In the genomic region with DNA sequence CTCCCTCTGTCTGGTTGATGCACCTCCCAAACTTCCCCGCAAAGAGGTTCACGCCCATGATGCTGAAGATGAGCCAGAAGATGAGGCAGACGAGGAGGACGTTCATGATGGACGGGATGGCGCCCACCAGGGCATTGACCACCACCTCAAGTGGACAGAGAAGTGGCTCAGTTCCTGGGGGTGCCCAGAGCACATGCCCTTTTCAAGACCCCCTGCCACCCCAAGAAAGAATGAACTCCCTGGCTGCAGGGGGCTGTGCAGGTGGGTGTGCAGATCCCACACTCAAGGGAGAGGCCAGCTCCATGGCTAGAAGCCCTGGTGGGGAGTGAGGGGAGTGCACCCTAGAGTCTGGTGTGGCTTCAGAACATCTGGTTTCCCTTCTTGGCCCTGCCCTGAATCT, we compare ENCODE assay signal across 19 cellular contexts.
DNase-seq lines count a peak whose midpoint lies in the region; ATAC-seq, FAIRE-seq and TF ChIP-seq lines count a peak whose summit lies in the region.
"Had no signal": no experiment of that assay in that cellular context is flagged by ENCODE, and none has a peak within 500 bp of the region (broad histone marks: within the 10 kb centered on the region; RNA-seq: fewer than 3 reads in every experiment).

No MANE protein-coding gene starts in this region.

- TF ChIP-seq CTCF in GM12864 (IDR thresholded peaks at IDR 0.05; ENCODE audit: low read depth, low read length, missing control alignments) (peak; percentile 56), H9 (conservative IDR thresholded peaks at IDR 0.05) (peak; percentile 43; the same call in 2 of the 3 replicates), H1 (IDR thresholded peaks at IDR 0.05; ENCODE audit: control extremely low read depth in 1 of 3, insufficient read depth in 1 of 3, low read depth in 1 of 3, low read length in 3 of 3) (peak in 2 of 3 experiments; percentile 32 to 37; a peak in 2 of 4 replicates), foreskin keratinocyte (conservative IDR thresholded peaks at IDR 0.05) (no peak)

- H4K20me1 ChIP-seq in H9 (ENCODE audit: control insufficient read depth, insufficient read depth, insufficient read length), result no peaks in the 10 kb centered on the region
- no peaks in the 10 kb centered on the region for H4K20me1 ChIP-seq in H1 (replicated peaks in 1 of 2; ENCODE audit: control insufficient read depth in 1 of 2, insufficient read depth in 2 of 2, low read length in 2 of 2)

- TF ChIP-seq RAD21 in H1 (IDR thresholded peaks at IDR 0.05 in 1 of 2, conservative IDR thresholded peaks at IDR 0.05 in 1 of 2; ENCODE audit: low read depth in 2 of 2, low read length in 2 of 2), result no peak

- H2BK12ac ChIP-seq in H9 (ENCODE audit: insufficient read length, low read depth, low read length) (no peak overlapping the region), H1 (ENCODE audit: low read depth, low read length) (no peak overlapping the region)

- H3K79me1 ChIP-seq in H9 (ENCODE audit: insufficient read depth, low read depth, low read length, poor library complexity, severe bottlenecking) (no peaks in the 10 kb centered on the region), H1 (ENCODE audit: low read depth, low read length) (no peaks in the 10 kb centered on the region)

- H3K9me3 Mint-ChIP-seq in H9, result peaks cover 0 to 2% of the 10 kb centered on the region in 2 experiments; a peak in 1 of 5 replicates
- no peaks in the 10 kb centered on the region for H3K9me3 Mint-ChIP-seq in natural killer cell treated with Interleukin-12 subunit alpha and Interleukin-12 subunit beta and Interleukin-15 and Interleukin-18, amount 100 ng/mL, for 72 hours
- H3K9me3 Mint-ChIP-seq: activated B cell treated with CpG ODN at 0.5 μM for 24 hours; stimulated activated effector memory CD8-positive, alpha-beta T cell treated with anti-CD3 and anti-CD28 coated beads, Interleukin-12 subunit alpha, Interleukin-12 subunit beta, amount 100 ng/mL, for 72 hours had no signal

- no peak for ATAC-seq in foreskin keratinocyte
- no peak for ATAC-seq in natural killer cell treated with Interleukin-12 subunit alpha and Interleukin-12 subunit beta and Interleukin-15 and Interleukin-18, amount 100 ng/mL, for 72 hours
- ATAC-seq: SK-N-SH treated with all-trans-retinoic acid at 6 μM for 48 hours; stimulated activated effector memory CD8-positive, alpha-beta T cell treated with anti-CD3 and anti-CD28 coated beads, Interleukin-12 subunit alpha, Interleukin-12 subunit beta, amount 100 ng/mL, for 72 hours had no signal

- TF ChIP-seq POLR2A in H1 (IDR thresholded peaks at IDR 0.05; ENCODE audit: control extremely low read depth in 1 of 2, low read depth in 2 of 2, low read length in 2 of 2), result no peak

- no peak overlapping the region for H3K18ac ChIP-seq in H9 (ENCODE audit: insufficient read length, low read depth, low read length)
- no peak overlapping the region for H3K18ac ChIP-seq in H1 (ENCODE audit: extremely low read depth, low read length)

- no peak overlapping the region for H3K4me3 Mint-ChIP-seq in H9
- no peak overlapping the region for H3K4me3 Mint-ChIP-seq in natural killer cell treated with Interleukin-12 subunit alpha and Interleukin-12 subunit beta and Interleukin-15 and Interleukin-18, amount 100 ng/mL, for 72 hours
- H3K4me3 Mint-ChIP-seq: activated B cell treated with CpG ODN at 0.5 μM for 24 hours; IgD-negative memory B cell; stimulated activated effector memory CD8-positive, alpha-beta T cell treated with anti-CD3 and anti-CD28 coated beads, Interleukin-12 subunit alpha, Interleukin-12 subunit beta, amount 100 ng/mL, for 72 hours had no signal

- H2AFZ ChIP-seq in H9 (ENCODE audit: low read length) (no peak overlapping the region), H1 (ENCODE audit: low read length) (no peak overlapping the region)

- H4K8ac ChIP-seq in H9 (replicated peaks; ENCODE audit: insufficient read length, low read depth, low read length) (no peak overlapping the region), H1 (ENCODE audit: extremely low read depth, insufficient read depth, low read length) (no peak overlapping the region)

- H3K23ac ChIP-seq in H9 (ENCODE audit: insufficient read length, low read depth, low read length) (no peak overlapping the region), H1 (ENCODE audit: insufficient read length) (no peak overlapping the region)

- H3K4me3 ChIP-seq in GM12864 (ENCODE audit: low read depth, low read length), result no peak overlapping the region
- H3K4me3 ChIP-seq in H1 (ENCODE audit: extremely low read depth in 1 of 4, insufficient read depth in 2 of 4, low read depth in 3 of 4, low read length in 4 of 4), result no peak overlapping the region
- H3K4me3 ChIP-seq: esophagus muscularis mucosa, Peyer's patch, thyroid gland had no signal

- intact Hi-C loops in posterior vena cava (cut with DNase I), result no loop called here

- H3K14ac ChIP-seq in H9 (ENCODE audit: insufficient read depth, low read length) (no peak overlapping the region), H1 (ENCODE audit: insufficient read length) (no peak overlapping the region)

- H3K56ac ChIP-seq in H9 (ENCODE audit: insufficient read length, low read depth, low read length) (no peak overlapping the region), H1 (replicated peaks; ENCODE audit: insufficient read length, low read depth, low read length) (no peak overlapping the region)

- no peak overlapping the region for H3K27ac Mint-ChIP-seq in H9
- H3K27ac Mint-ChIP-seq in natural killer cell treated with Interleukin-12 subunit alpha and Interleukin-12 subunit beta and Interleukin-15 and Interleukin-18, amount 100 ng/mL, for 72 hours, result no peak overlapping the region
- H3K27ac Mint-ChIP-seq: activated B cell treated with CpG ODN at 0.5 μM for 24 hours; IgD-negative memory B cell; stimulated activated effector memory CD8-positive, alpha-beta T cell treated with anti-CD3 and anti-CD28 coated beads, Interleukin-12 subunit alpha, Interleukin-12 subunit beta, amount 100 ng/mL, for 72 hours had no signal

- H2BK5ac ChIP-seq in H9 (ENCODE audit: insufficient read length, low read length), result no peak overlapping the region
- no peak overlapping the region for H2BK5ac ChIP-seq in H1 (ENCODE audit: low read depth, low read length)

- H3K4me1 ChIP-seq in H9 (ENCODE audit: insufficient read depth, low read length) (no peaks in the 10 kb centered on the region), H1 (replicated peaks in 1 of 4; ENCODE audit: control insufficient read depth in 3 of 4, insufficient read depth in 4 of 4, low read length in 3 of 4) (no peaks in the 10 kb centered on the region), foreskin keratinocyte (no peaks in the 10 kb centered on the region)
- H3K4me1 ChIP-seq: esophagus muscularis mucosa, Peyer's patch, thyroid gland had no signal

- no peak for FAIRE-seq in H1 (lab: Jason Lieb, UNC)
- FAIRE-seq: GM19239 had no signal

- H2BK120ac ChIP-seq in H9 (ENCODE audit: low read depth, low read length, poor library complexity, severe bottlenecking), result no peak overlapping the region
- no peak overlapping the region for H2BK120ac ChIP-seq in H1 (replicated peaks; ENCODE audit: low read depth, low read length)

- peaks cover 3% of the 10 kb centered on the region; the same call in 1 of the 2 replicates for H3K27me3 Mint-ChIP-seq in H9 (ENCODE audit: low read depth)
- H3K27me3 Mint-ChIP-seq in natural killer cell treated with Interleukin-12 subunit alpha and Interleukin-12 subunit beta and Interleukin-15 and Interleukin-18, amount 100 ng/mL, for 72 hours, result peaks cover 0 to 5% of the 10 kb centered on the region in 2 donors

- 0 out of 4 replicates have a peak, but pooled peaks cover 0 to under 1% of the 10 kb centered on the region in 2 experiments for H3K4me1 Mint-ChIP-seq in H9
- no peaks in the 10 kb centered on the region for H3K4me1 Mint-ChIP-seq in natural killer cell treated with Interleukin-12 subunit alpha and Interleukin-12 subunit beta and Interleukin-15 and Interleukin-18, amount 100 ng/mL, for 72 hours (ENCODE audit: low read depth in 2 of 2)
- H3K4me1 Mint-ChIP-seq: activated B cell treated with CpG ODN at 0.5 μM for 24 hours; stimulated activated effector memory CD8-positive, alpha-beta T cell treated with anti-CD3 and anti-CD28 coated beads, Interleukin-12 subunit alpha, Interleukin-12 subunit beta, amount 100 ng/mL, for 72 hours had no signal

- H3K23me2 ChIP-seq in H9 (ENCODE audit: insufficient read length, low read depth, low read length, poor library complexity, severe bottlenecking), result no peaks in the 10 kb centered on the region
- no peaks in the 10 kb centered on the region for H3K23me2 ChIP-seq in H1 (ENCODE audit: low read depth, low read length)

- no peaks in the 10 kb centered on the region for H3K36me3 ChIP-seq in H1 (ENCODE audit: control insufficient read depth in 2 of 4, insufficient read depth in 4 of 4, low read length in 3 of 4)
- H3K36me3 ChIP-seq: Peyer's patch, thyroid gland had no signal

- POLR2A ChIA-PET in H1 (lab: Charles Lee; ENCODE audit: partially characterized antibody), result no interaction called here

- H3K4me2 ChIP-seq in H9 (ENCODE audit: insufficient read depth, insufficient read length, low read length) (no peak overlapping the region), H1 (ENCODE audit: insufficient read depth in 1 of 2, low read depth in 2 of 2, low read length in 2 of 2) (no peak overlapping the region)

- no peak overlapping the region for H3K9ac ChIP-seq in H9 (ENCODE audit: extremely low read depth, insufficient read length, low read length)
- no peak overlapping the region for H3K9ac ChIP-seq in H1 (replicated peaks in 1 of 4; ENCODE audit: extremely low read depth in 1 of 4, low read depth in 3 of 4, low read length in 3 of 4)

- H3K4ac ChIP-seq in H9 (ENCODE audit: low read depth, low read length), result no peak overlapping the region
- no peak overlapping the region for H3K4ac ChIP-seq in H1 (replicated peaks; ENCODE audit: insufficient read length, low read depth, low read length)

- H3K27ac ChIP-seq in H9 (ENCODE audit: insufficient read length, low read depth, low read length), result no peak overlapping the region
- no peak overlapping the region for H3K27ac ChIP-seq in H1 (ENCODE audit: low read depth, low read length)
- no peak overlapping the region for H3K27ac ChIP-seq in foreskin keratinocyte
- H3K27ac ChIP-seq: esophagus muscularis mucosa, Peyer's patch, thyroid gland had no signal

- H3K27me3 ChIP-seq in H9 (ENCODE audit: insufficient read depth, low read length) (no peaks in the 10 kb centered on the region), H1 (replicated peaks in 1 of 4; ENCODE audit: control insufficient read depth in 3 of 4, extremely low read depth in 1 of 4, insufficient read depth in 3 of 4, low read length in 3 of 4) (no peaks in the 10 kb centered on the region), foreskin keratinocyte (no peaks in the 10 kb centered on the region)
- H3K27me3 ChIP-seq: esophagus muscularis mucosa, Peyer's patch, thyroid gland had no signal

- no peak overlapping the region for H3T11ph ChIP-seq in H9 (ENCODE audit: low read length)

- H2BK15ac ChIP-seq in H9 (ENCODE audit: low read depth, low read length) (no peak overlapping the region), H1 (ENCODE audit: low read length) (no peak overlapping the region)

- CTCF ChIA-PET in H1 (lab: Charles Lee; ENCODE audit: partially characterized antibody), result interaction anchor here (0.8 to 4.1 kb wide), 14 partner anchors 12 to 163 kb away, joined by 3 to 16 read pairs (median 6); no protein-coding TSS in a partner anchor

- no peak overlapping the region for H4K5ac ChIP-seq in H9 (ENCODE audit: insufficient read length, low read depth, low read length)
- H4K5ac ChIP-seq in H1 (ENCODE audit: insufficient read length, low read depth, low read length), result no peak overlapping the region

- no peaks in the 10 kb centered on the region for H3K9me3 ChIP-seq in H9 (ENCODE audit: control insufficient read depth, low read depth, low read length)
- H3K9me3 ChIP-seq in H1 (ENCODE audit: insufficient read depth in 2 of 2, low read depth in 1 of 2, low read length in 1 of 2), result no peaks in the 10 kb centered on the region
- H3K9me3 ChIP-seq: esophagus muscularis mucosa, Peyer's patch, thyroid gland had no signal

- no peak overlapping the region for H4K91ac ChIP-seq in H9 (ENCODE audit: insufficient read length, low read depth, low read length)
- no peak overlapping the region for H4K91ac ChIP-seq in H1 (replicated peaks; ENCODE audit: insufficient read length, low read length)

- H2BK20ac ChIP-seq in H9 (ENCODE audit: low read depth, low read length, poor library complexity, severe bottlenecking) (no peak overlapping the region), H1 (ENCODE audit: low read length) (no peak overlapping the region)

- H3K36me3 Mint-ChIP-seq in H9 (ENCODE audit: insufficient read depth in 1 of 3, low read depth in 3 of 3), result peaks cover 3 to 13% (median 9%) of the 10 kb centered on the region in 3 experiments; a peak in 4 of 7 replicates
- H3K36me3 Mint-ChIP-seq in natural killer cell treated with Interleukin-12 subunit alpha and Interleukin-12 subunit beta and Interleukin-15 and Interleukin-18, amount 100 ng/mL, for 72 hours, result no peaks in the 10 kb centered on the region
- H3K36me3 Mint-ChIP-seq: IgD-negative memory B cell; stimulated activated effector memory CD8-positive, alpha-beta T cell treated with anti-CD3 and anti-CD28 coated beads, Interleukin-12 subunit alpha, Interleukin-12 subunit beta, amount 100 ng/mL, for 72 hours had no signal

- no peak overlapping the region for H2AK5ac ChIP-seq in H9 (ENCODE audit: insufficient read length, low read length)
- no peak overlapping the region for H2AK5ac ChIP-seq in H1 (ENCODE audit: low read depth, low read length)

- H3K79me2 ChIP-seq in H9 (ENCODE audit: insufficient read depth, low read length) (no peaks in the 10 kb centered on the region), H1 (ENCODE audit: control insufficient read depth in 1 of 2, insufficient read depth in 2 of 2, low read length in 2 of 2) (no peaks in the 10 kb centered on the region)

- no peak for TF ChIP-seq EP300 in H1 (IDR thresholded peaks at IDR 0.05; ENCODE audit: borderline replicate concordance in 1 of 2, low read depth in 2 of 2, low read length in 2 of 2)

- no peak for DNase-seq in GM12864 (ENCODE audit: low read depth)
- DNase-seq in H9, result peak; percentile 24
- DNase-seq in H1 (ENCODE audit: low read depth in 1 of 2, low spot score in 2 of 2), result no peak
- peak; percentile 52 for DNase-seq in posterior vena cava (ENCODE audit: low spot score)
- no peak for DNase-seq in foreskin keratinocyte
- no peak for DNase-seq in HT-29 (ENCODE audit: low spot score)
- no peak for DNase-seq in natural killer cell treated with Interleukin-12 subunit alpha and Interleukin-12 subunit beta and Interleukin-15 and Interleukin-18, amount 100 ng/mL, for 72 hours (ENCODE audit: low spot score)
- DNase-seq: activated B cell treated with CpG ODN at 0.5 μM for 24 hours; central memory CD4-positive, alpha-beta T cell; NCI-H1694 treated with DMSO at 0.1 percent for 48 hours; NCI-H82; retina; thyroid gland had no signal

- WGBS in H9 (ENCODE audit: extremely low coverage, insufficient read length, low lambda C conversion rate), result no CpG with 5 or more reads among the region's 6 CpGs
- 87% methylated on average over 6 of the region's 6 CpGs; no CpG with 5 or more reads in 1 of the 2 experiments for WGBS in H1 (ENCODE audit: extremely low coverage in 1 of 2, insufficient coverage in 1 of 2, insufficient read length in 1 of 2, insufficient replicate concordance in 2 of 2, low coverage in 1 of 2, low lambda C conversion rate in 2 of 2, missing lambda C conversion rate in 1 of 2), 2 experiments

Comparison
In these comparisons a context has a peak if more than half of its experiments do, and no peak if none do; other contexts are left out.
1. DNase-seq: peak in H9 (single experiment) and posterior vena cava (single experiment); none in GM12864 (single experiment), H1 (0 of 2), foreskin keratinocyte (0 of 2), HT-29 (single experiment) and natural killer cell treated with Interleukin-12 subunit alpha and Interleukin-12 subunit beta and Interleukin-15 and Interleukin-18, amount 100 ng/mL, for 72 hours (single experiment).